14 cellular contexts compared by ENCODE assay signal in the genomic region with DNA sequence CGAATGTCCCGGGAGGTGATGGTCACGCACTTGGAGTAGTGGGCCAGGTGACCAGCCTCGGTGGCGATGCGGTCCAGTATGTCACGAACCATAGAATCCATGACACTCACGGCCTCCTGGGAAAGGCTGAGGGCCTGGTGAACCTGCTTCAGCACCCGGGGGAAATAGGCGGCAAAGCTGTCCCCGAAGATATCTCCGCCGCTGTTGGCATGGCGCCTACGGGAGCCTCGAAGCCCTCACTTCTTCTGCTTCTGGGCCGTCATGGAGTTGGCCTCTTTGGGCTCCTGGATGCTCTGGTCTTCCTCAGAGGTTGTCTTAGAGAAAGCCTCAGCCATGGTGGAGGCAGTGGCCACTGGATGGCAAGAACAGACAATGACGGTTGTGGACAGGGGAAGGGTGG. TPM values are rescaled to one million over a fixed set of nuclear protein-coding genes. Genes with fewer than 3 reads are reported as not detected.
"Had no signal": no experiment of that assay in that cellular context is flagged by ENCODE, and none has a peak within 500 bp of the region (broad histone marks: within the 10 kb centered on the region; RNA-seq: fewer than 3 reads in every experiment).

No MANE protein-coding gene starts in this region.

RNA-seq across cellular contexts. Expression of gene H2BW2, which starts 22.9 kb away (rescaled TPM):
- total RNA-seq: stomach, subcutaneous adipose tissue, suprapubic skin, temporal lobe, thoracic aorta, thyroid gland, tibial nerve, transverse colon, upper lobe of left lung, upper lobe of right lung, urinary bladder, uterus, vagina had no signal

RNA-seq across cellular contexts. Expression of gene H2BW1, which starts 49.1 kb away (rescaled TPM):
- total RNA-seq: stomach, subcutaneous adipose tissue, suprapubic skin, temporal lobe, thoracic aorta, thyroid gland, tibial nerve, transverse colon, upper lobe of left lung, upper lobe of right lung, ureter, urinary bladder, uterus, vagina had no signal
